1 cellular context compared by ENCODE assay signal in the genomic region with DNA sequence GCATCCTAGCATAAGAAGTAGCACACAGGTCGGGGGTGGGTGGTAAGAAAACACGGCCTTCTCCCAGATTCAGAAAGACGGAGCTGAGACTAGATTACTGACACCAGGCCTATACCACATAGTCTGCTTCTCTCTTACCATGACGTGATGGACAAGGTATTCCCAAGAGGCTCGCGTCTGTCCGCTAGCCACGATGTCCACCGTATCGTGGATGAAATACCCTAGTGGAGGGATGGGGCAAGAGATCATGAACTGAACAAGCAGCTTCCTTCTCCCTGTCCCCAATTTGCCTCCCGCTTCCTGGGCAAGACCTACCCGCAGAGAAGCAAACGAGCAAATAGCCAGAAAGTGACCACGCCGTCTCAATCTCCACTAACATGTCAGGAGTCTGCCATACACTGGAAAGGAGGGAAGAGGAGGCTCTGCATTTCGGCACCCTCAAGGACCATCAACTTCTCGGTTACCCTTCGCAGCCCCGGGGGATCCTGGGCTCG.
TF ChIP-seq lines count a peak whose summit lies in the region.

No MANE protein-coding gene starts in this region.

TF ChIP-seq in HEK293, 187 proteins besides CTCF, POLR2A, EP300 and RAD21 (continued from another document):
- TF ChIP-seq, protein P1, sequence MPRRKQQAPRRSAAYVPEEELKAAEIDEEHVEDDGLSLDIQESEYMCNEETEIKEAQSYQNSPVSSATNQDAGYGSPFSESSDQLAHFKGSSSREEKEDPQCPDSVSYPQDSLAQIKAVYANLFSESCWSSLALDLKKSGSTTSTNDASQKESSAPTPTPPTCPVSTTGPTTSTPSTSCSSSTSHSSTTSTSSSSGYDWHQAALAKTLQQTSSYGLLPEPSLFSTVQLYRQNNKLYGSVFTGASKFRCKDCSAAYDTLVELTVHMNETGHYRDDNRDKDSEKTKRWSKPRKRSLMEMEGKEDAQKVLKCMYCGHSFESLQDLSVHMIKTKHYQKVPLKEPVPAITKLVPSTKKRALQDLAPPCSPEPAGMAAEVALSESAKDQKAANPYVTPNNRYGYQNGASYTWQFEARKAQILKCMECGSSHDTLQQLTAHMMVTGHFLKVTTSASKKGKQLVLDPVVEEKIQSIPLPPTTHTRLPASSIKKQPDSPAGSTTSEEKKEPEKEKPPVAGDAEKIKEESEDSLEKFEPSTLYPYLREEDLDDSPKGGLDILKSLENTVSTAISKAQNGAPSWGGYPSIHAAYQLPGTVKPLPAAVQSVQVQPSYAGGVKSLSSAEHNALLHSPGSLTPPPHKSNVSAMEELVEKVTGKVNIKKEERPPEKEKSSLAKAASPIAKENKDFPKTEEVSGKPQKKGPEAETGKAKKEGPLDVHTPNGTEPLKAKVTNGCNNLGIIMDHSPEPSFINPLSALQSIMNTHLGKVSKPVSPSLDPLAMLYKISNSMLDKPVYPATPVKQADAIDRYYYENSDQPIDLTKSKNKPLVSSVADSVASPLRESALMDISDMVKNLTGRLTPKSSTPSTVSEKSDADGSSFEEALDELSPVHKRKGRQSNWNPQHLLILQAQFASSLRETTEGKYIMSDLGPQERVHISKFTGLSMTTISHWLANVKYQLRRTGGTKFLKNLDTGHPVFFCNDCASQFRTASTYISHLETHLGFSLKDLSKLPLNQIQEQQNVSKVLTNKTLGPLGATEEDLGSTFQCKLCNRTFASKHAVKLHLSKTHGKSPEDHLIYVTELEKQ (tag by site-specific recombination; IDR thresholded peaks at IDR 0.05; ENCODE audit: borderline replicate concordance) = peak; percentile 27; the same call in 1 of the 2 replicates
- TF ChIP-seq ZNF521 (tag by site-specific recombination; IDR thresholded peaks at IDR 0.05) = no peak
- no peak for TF ChIP-seq ZNF140 (tag by site-specific recombination; IDR thresholded peaks at IDR 0.05)
- TF ChIP-seq ZNF132 (tag by site-specific recombination; IDR thresholded peaks at IDR 0.05; ENCODE audit: borderline replicate concordance) = no peak
- TF ChIP-seq ATF2 (tag by site-specific recombination; IDR thresholded peaks at IDR 0.05; ENCODE audit: low read depth) = peak; percentile 95
- TF ChIP-seq, protein P2, sequence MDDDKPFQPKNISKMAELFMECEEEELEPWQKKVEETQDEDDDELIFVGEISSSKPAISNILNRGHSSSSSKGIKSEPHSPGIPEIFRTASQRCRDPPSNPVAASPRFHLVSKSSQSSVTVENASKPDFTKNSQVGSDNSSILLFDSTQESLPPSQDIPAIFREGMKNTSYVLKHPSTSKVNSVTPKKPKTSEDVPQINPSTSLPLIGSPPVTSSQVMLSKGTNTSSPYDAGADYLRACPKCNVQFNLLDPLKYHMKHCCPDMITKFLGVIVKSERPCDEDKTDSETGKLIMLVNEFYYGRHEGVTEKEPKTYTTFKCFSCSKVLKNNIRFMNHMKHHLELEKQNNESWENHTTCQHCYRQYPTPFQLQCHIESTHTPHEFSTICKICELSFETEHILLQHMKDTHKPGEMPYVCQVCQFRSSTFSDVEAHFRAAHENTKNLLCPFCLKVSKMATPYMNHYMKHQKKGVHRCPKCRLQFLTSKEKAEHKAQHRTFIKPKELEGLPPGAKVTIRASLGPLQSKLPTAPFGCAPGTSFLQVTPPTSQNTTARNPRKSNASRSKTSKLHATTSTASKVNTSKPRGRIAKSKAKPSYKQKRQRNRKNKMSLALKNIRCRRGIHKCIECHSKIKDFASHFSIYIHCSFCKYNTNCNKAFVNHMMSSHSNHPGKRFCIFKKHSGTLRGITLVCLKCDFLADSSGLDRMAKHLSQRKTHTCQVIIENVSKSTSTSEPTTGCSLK (tag by site-specific recombination; IDR thresholded peaks at IDR 0.05) = no peak
- peak; percentile 2; the same call in 1 of the 2 replicates for TF ChIP-seq ZNF623 (tag by site-specific recombination; IDR thresholded peaks at IDR 0.05)
